1 cellular context compared by ENCODE assay signal in genomic region chr10:113865896-113866295, GRCh38.
TF ChIP-seq lines count a peak whose summit lies in the region.

No MANE protein-coding gene starts in this region.

TF ChIP-seq in K562, 482 proteins besides CTCF, POLR2A, EP300 and RAD21 (continued from another document):
- TF ChIP-seq MCM5 (IDR thresholded peaks at IDR 0.05; ENCODE audit: low read depth), result no peak
- no peak for TF ChIP-seq RHOXF2B (CRISPR knock-in tag; conservative IDR thresholded peaks at IDR 0.05)
- TF ChIP-seq CHD4 (IDR thresholded peaks at IDR 0.05; ENCODE audit: insufficient read depth, insufficient replicate concordance, low read depth, low read length, poor library complexity, severe bottlenecking), result no peak
- TF ChIP-seq CGGBP1 (CRISPR knock-in tag; IDR thresholded peaks at IDR 0.05), result no peak
- no peak for TF ChIP-seq DACH1 (IDR thresholded peaks at IDR 0.05; ENCODE audit: partially characterized antibody)
- no peak for TF ChIP-seq KHSRP (IDR thresholded peaks at IDR 0.05)
- no peak for TF ChIP-seq MECOM (CRISPR knock-in tag; IDR thresholded peaks at IDR 0.05)
- no peak for TF ChIP-seq TEAD2 (tag; IDR thresholded peaks at IDR 0.05)
- TF ChIP-seq ZBTB2 (IDR thresholded peaks at IDR 0.05), result no peak
